12 cellular contexts compared by ENCODE assay signal in genomic region chr3:149783576-149783975, GRCh38. TPM values are rescaled to one million over a fixed set of nuclear protein-coding genes. Genes with fewer than 3 reads are reported as not detected.
DNase-seq lines count a peak whose midpoint lies in the region; FAIRE-seq and TF ChIP-seq lines count a peak whose summit lies in the region.
"Had no signal": no experiment of that assay in that cellular context is flagged by ENCODE, and none has a peak within 500 bp of the region (broad histone marks: within the 10 kb centered on the region; RNA-seq: fewer than 3 reads in every experiment).

No MANE protein-coding gene starts in this region.

- DNase-seq in OCI-M1 (lab: John Stamatoyannopoulos, UW) (peak; percentile 70), epithelial cell of proximal tubule (ENCODE audit: low read depth) (peak; percentile 67), retinal pigment epithelial cell (ENCODE audit: low read depth) (peak; percentile 80), nucleus accumbens (lab: John Stamatoyannopoulos, UW) (no peak), NCI-H1694 (lab: John Stamatoyannopoulos, UW) (no peak), coronary artery (ENCODE audit: low spot score) (no peak), NCI-H2029 treated with DMSO at 0.1 percent for 48 hours (lab: John Stamatoyannopoulos, UW) (no peak)

- H3K4me3 ChIP-seq in epithelial cell of proximal tubule (ENCODE audit: low read depth, low read length) (no peak overlapping the region), retinal pigment epithelial cell (ENCODE audit: low read length) (no peak overlapping the region), coronary artery (no peak overlapping the region)
- H3K4me3 ChIP-seq: heart left ventricle, K562, SK-N-MC had no signal

- peak overlapping the region in 1 of 2 donors; percentile 51 for H3K27ac ChIP-seq in coronary artery
- H3K27ac ChIP-seq: SK-N-MC had no signal

- TF ChIP-seq CTCF in epithelial cell of proximal tubule (conservative IDR thresholded peaks at IDR 0.05; ENCODE audit: low read depth, low read length) (no peak), retinal pigment epithelial cell (conservative IDR thresholded peaks at IDR 0.05; ENCODE audit: low read depth, low read length) (no peak), coronary artery (IDR thresholded peaks at IDR 0.05) (no peak)

- peak; percentile 100 for FAIRE-seq in G401.6 (lab: Jason Lieb, UNC)
- FAIRE-seq: H1, K562 had no signal

RNA-seq across cellular contexts. Expression of gene ANKUB1, which starts 8.8 kb away (rescaled TPM):
- total RNA-seq in epithelial cell of proximal tubule: not detected in 2 replicates
- total RNA-seq: H1, heart left ventricle, K562 had no signal

RNA-seq across cellular contexts. Expression of gene RNF13, which starts 29.4 kb away (rescaled TPM):
- total RNA-seq in epithelial cell of proximal tubule: 22.7 and 27.1 TPM in 2 replicates

RNA-seq across cellular contexts. Expression of gene COMMD2, which starts 31.3 kb away (rescaled TPM):
- total RNA-seq in epithelial cell of proximal tubule: 22.0 and 23.7 TPM in 2 replicates

Comparison
In these comparisons a context has a peak if more than half of its experiments do, and no peak if none do; other contexts are left out.
1. DNase-seq: peak in OCI-M1 (single experiment), epithelial cell of proximal tubule (single experiment) and retinal pigment epithelial cell (single experiment); none in nucleus accumbens (0 of 56), NCI-H1694 (single experiment), coronary artery (single experiment) and NCI-H2029 treated with DMSO at 0.1 percent for 48 hours (single experiment).